ENCODE assay signal across 9 cellular contexts in the genomic region with DNA sequence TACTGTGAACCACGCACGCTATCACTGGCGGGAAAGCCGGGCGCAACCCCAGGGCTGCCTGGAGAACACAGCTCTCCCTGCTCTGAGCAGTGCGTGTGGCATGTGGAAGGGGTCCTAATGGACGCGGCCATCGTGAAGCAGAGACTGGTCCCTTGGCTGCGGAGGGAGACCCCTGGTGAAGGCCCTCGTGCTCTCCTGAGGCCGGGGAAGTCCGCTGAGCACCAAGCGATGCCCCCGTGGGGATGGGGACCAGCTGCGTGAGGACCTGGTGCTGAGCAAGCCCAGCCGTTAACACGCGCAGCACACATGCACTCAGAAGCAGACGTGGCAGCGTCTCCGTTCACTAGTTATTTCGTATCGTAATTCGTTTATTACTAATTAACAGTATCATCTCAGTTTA.
"Had no signal": no experiment of that assay in that cellular context is flagged by ENCODE, and none has a peak within 500 bp of the region (broad histone marks: within the 10 kb centered on the region; RNA-seq: fewer than 3 reads in every experiment).

No MANE protein-coding gene starts in this region.

- H3K27me3 Mint-ChIP-seq: IgD-negative memory B cell had no signal

- DNase-seq: IMR-90, KBM-7, KG1 had no signal

- H3K4me1 Mint-ChIP-seq: IgD-negative memory B cell had no signal

- FAIRE-seq: HepG2, HTR-8/SVneo, K562 had no signal

- H3K4me3 ChIP-seq: K562 had no signal

- H3K27ac Mint-ChIP-seq: IgD-negative memory B cell had no signal

- H3K9ac ChIP-seq: KMS-11 had no signal

- H3K9me3 Mint-ChIP-seq: IgD-negative memory B cell had no signal

- ATAC-seq: HepG2, K562 had no signal

- H3K36me3 Mint-ChIP-seq: IgD-negative memory B cell had no signal

- H3K4me2 ChIP-seq: KMS-11 had no signal

- H3K4me3 Mint-ChIP-seq: IgD-negative memory B cell had no signal

- H3K27ac ChIP-seq: HL-60, KMS-11 had no signal
